9 cellular contexts compared by ENCODE assay signal in genomic region chr1:31575373-31576140, GRCh38. TPM values are rescaled to one million over a fixed set of nuclear protein-coding genes. Genes with fewer than 3 reads are reported as not detected.
DNase-seq lines count a peak whose midpoint lies in the region; ATAC-seq, FAIRE-seq and TF ChIP-seq lines count a peak whose summit lies in the region.
"Had no signal": no experiment of that assay in that cellular context is flagged by ENCODE, and none has a peak within 500 bp of the region (broad histone marks: within the 10 kb centered on the region; RNA-seq: fewer than 3 reads in every experiment).

No MANE protein-coding gene starts in this region.

- H3K9me3 Mint-ChIP-seq in natural killer cell treated with Interleukin-12 subunit alpha and Interleukin-12 subunit beta and Interleukin-15 and Interleukin-18, amount 100 ng/mL, for 72 hours: no peaks in the 10 kb centered on the region
- H3K9me3 Mint-ChIP-seq: activated naive CD8-positive, alpha-beta T cell treated with anti-CD3 and anti-CD28 coated beads for 36 hours had no signal

- no peak overlapping the region for H3K27ac Mint-ChIP-seq in natural killer cell treated with Interleukin-12 subunit alpha and Interleukin-12 subunit beta and Interleukin-15 and Interleukin-18, amount 100 ng/mL, for 72 hours
- H3K27ac Mint-ChIP-seq: activated naive CD8-positive, alpha-beta T cell treated with anti-CD3 and anti-CD28 coated beads for 36 hours had no signal

- TF ChIP-seq CTCF in GM10266 (IDR thresholded peaks at IDR 0.05; ENCODE audit: control insufficient read depth, insufficient read depth, low read depth, missing control alignments) (no peak), Peyer's patch (IDR thresholded peaks at IDR 0.05) (no peak), keratinocyte (optimal IDR thresholded peaks at IDR 0.05 in 1 of 3, IDR thresholded peaks at IDR 0.05 in 1 of 3, conservative IDR thresholded peaks at IDR 0.05 in 1 of 3; ENCODE audit: extremely low read depth in 1 of 3, insufficient read depth in 2 of 3, low read length in 3 of 3) (no peak)

- no peak for ATAC-seq in HG03457 (IDR thresholded peaks at IDR 0.05; ENCODE audit: unreplicated experiment)
- ATAC-seq in natural killer cell treated with Interleukin-12 subunit alpha and Interleukin-12 subunit beta and Interleukin-15 and Interleukin-18, amount 100 ng/mL, for 72 hours: no peak

- H2AFZ ChIP-seq in keratinocyte (ENCODE audit: control insufficient read depth, low read length): no peak overlapping the region

- H3K4me2 ChIP-seq in keratinocyte (ENCODE audit: control insufficient read depth, extremely low read depth, insufficient read depth, low read depth, low read length): peak overlapping the region; percentile 87

- no peaks in the 10 kb centered on the region for H3K4me1 Mint-ChIP-seq in natural killer cell treated with Interleukin-12 subunit alpha and Interleukin-12 subunit beta and Interleukin-15 and Interleukin-18, amount 100 ng/mL, for 72 hours (ENCODE audit: low read depth in 2 of 2)

- peaks cover 15% of the 10 kb centered on the region for H4K20me1 ChIP-seq in keratinocyte (ENCODE audit: control insufficient read depth, extremely low read depth, insufficient read depth, low read length)

- peaks cover 3% of the 10 kb centered on the region for H3K9me1 ChIP-seq in keratinocyte (ENCODE audit: control insufficient read depth, extremely low read depth, insufficient read depth, low read length)

- H3K4me3 ChIP-seq in Peyer's patch (peak overlapping the region in 2 of 4 donors; percentile 68 to 76), keratinocyte (ENCODE audit: control insufficient read depth in 2 of 3, extremely low read depth in 1 of 3, insufficient read depth in 2 of 3, low read depth in 1 of 3, low read length in 3 of 3) (peak overlapping the region; percentile 73 to 99 (median 88)), small intestine (ENCODE audit: low read depth in 1 of 2, low read length in 2 of 2) (peak overlapping the region in 1 of 2 donors; percentile 75)

- peaks cover 40% of the 10 kb centered on the region for H3K79me2 ChIP-seq in keratinocyte (ENCODE audit: control insufficient read depth, insufficient read depth, low read length)

- WGBS in small intestine, 3 donors: 7 to 48% (median 34%) methylated on average over 11 of the region's 11 CpGs

- dilution Hi-C loops in keratinocyte (cut with MboI; ENCODE audit: extremely low pct_ligation_motif_present, low sequenced_read_pairs): no loop called here

- H3K36me3 ChIP-seq in Peyer's patch (no peaks in the 10 kb centered on the region), keratinocyte (ENCODE audit: control insufficient read depth in 2 of 2, extremely low read depth in 1 of 2, insufficient read depth in 2 of 2, low read length in 2 of 2) (peaks cover 8 to 13% of the 10 kb centered on the region in 2 experiments), small intestine (ENCODE audit: control insufficient read depth in 2 of 2, insufficient read depth in 2 of 2, low read length in 2 of 2) (no peaks in the 10 kb centered on the region)

- H3K27me3 Mint-ChIP-seq in natural killer cell treated with Interleukin-12 subunit alpha and Interleukin-12 subunit beta and Interleukin-15 and Interleukin-18, amount 100 ng/mL, for 72 hours: peaks cover 8 to 14% of the 10 kb centered on the region in 2 donors

- peak in 1 of 2 donors; percentile 48 for TF ChIP-seq POLR2A in Peyer's patch (IDR thresholded peaks at IDR 0.05)

- H3K27ac ChIP-seq in Peyer's patch: peak overlapping the region in 3 of 4 donors; percentile 84 to 96 (median 91)
- H3K27ac ChIP-seq in keratinocyte (ENCODE audit: control insufficient read depth, insufficient read depth, low read length): peak overlapping the region; percentile 94
- peak overlapping the region; percentile 89 to 98 for H3K27ac ChIP-seq in small intestine (ENCODE audit: low read depth in 1 of 2, low read length in 1 of 2)

- H3K27me3 ChIP-seq in Peyer's patch: no peaks in the 10 kb centered on the region
- no peaks in the 10 kb centered on the region for H3K27me3 ChIP-seq in keratinocyte (ENCODE audit: control insufficient read depth, extremely low read depth, insufficient read depth, low read length)
- H3K27me3 ChIP-seq in small intestine (ENCODE audit: control insufficient read depth in 2 of 2, insufficient read depth in 2 of 2, low read length in 2 of 2): no peaks in the 10 kb centered on the region

- DNase-seq in GM10266 (ENCODE audit: extremely low spot score) (peak; percentile 18), Peyer's patch (peak in 2 of 3 donors; percentile 79 to 84), keratinocyte (ENCODE audit: low read depth, low spot score) (peak; percentile 80), small intestine (peak; percentile 91), globus pallidus (ENCODE audit: low spot score) (no peak), SKM-1 treated with dmso at 0.1 percent for 144 hours (lab: John Stamatoyannopoulos, UW; ENCODE audit: unreplicated experiment) (no peak)
- no peak for DNase-seq in natural killer cell treated with Interleukin-12 subunit alpha and Interleukin-12 subunit beta and Interleukin-15 and Interleukin-18, amount 100 ng/mL, for 72 hours (ENCODE audit: low spot score)
- DNase-seq: activated naive CD8-positive, alpha-beta T cell treated with anti-CD3 and anti-CD28 coated beads for 36 hours had no signal

- FAIRE-seq in keratinocyte (lab: Jason Lieb, UNC): peak; percentile 9
- FAIRE-seq in small intestine (lab: Jason Lieb, UNC): no peak

- peaks cover 0 to 50% (median 11%) of the 10 kb centered on the region in 4 donors for H3K4me1 ChIP-seq in Peyer's patch
- peaks cover 70% of the 10 kb centered on the region for H3K4me1 ChIP-seq in keratinocyte (ENCODE audit: control insufficient read depth, extremely low read depth, insufficient read depth, low read length)
- peaks cover 9 to 12% of the 10 kb centered on the region in 2 donors for H3K4me1 ChIP-seq in small intestine (ENCODE audit: control insufficient read depth in 2 of 2, insufficient read depth in 1 of 2, low read depth in 1 of 2, low read length in 1 of 2)

- H3K4me3 Mint-ChIP-seq in natural killer cell treated with Interleukin-12 subunit alpha and Interleukin-12 subunit beta and Interleukin-15 and Interleukin-18, amount 100 ng/mL, for 72 hours: no peak overlapping the region
- H3K4me3 Mint-ChIP-seq: activated naive CD8-positive, alpha-beta T cell treated with anti-CD3 and anti-CD28 coated beads for 36 hours had no signal

- peak overlapping the region; percentile 91 for H3K9ac ChIP-seq in keratinocyte (ENCODE audit: control insufficient read depth, extremely low read depth, insufficient read depth, low read length)

- no peaks in the 10 kb centered on the region for H3K9me3 ChIP-seq in Peyer's patch
- no peaks in the 10 kb centered on the region for H3K9me3 ChIP-seq in keratinocyte (ENCODE audit: control insufficient read depth, low read depth, low read length)
- H3K9me3 ChIP-seq in small intestine (ENCODE audit: control insufficient read depth, low read depth): no peaks in the 10 kb centered on the region

- H3K36me3 Mint-ChIP-seq in natural killer cell treated with Interleukin-12 subunit alpha and Interleukin-12 subunit beta and Interleukin-15 and Interleukin-18, amount 100 ng/mL, for 72 hours: no peaks in the 10 kb centered on the region
- H3K36me3 Mint-ChIP-seq: activated naive CD8-positive, alpha-beta T cell treated with anti-CD3 and anti-CD28 coated beads for 36 hours had no signal

RNA-seq across cellular contexts. Expression of gene TINAGL1, which starts 0.8 kb away (rescaled TPM):
- 100 to 1,000 TPM; 112 to 215 (median 192) TPM for total RNA-seq in Peyer's patch
- polyA plus RNA-seq in keratinocyte (189 to 315 TPM (median 275 TPM) in 3 replicates), small intestine (10 to 100 TPM; 34.9 to 92.3 (median 44.5) TPM)
- polyA plus RNA-seq in keratinocyte (2011; ENCODE audit: low read depth): 26.1 TPM
- 110 and 149 TPM in 2 replicates for polyA plus RNA-seq in keratinocyte (2011; cell fraction: cytosol; rRNA removed)
- 323 and 403 TPM in 2 replicates for polyA plus RNA-seq in keratinocyte (2011; cell fraction: nucleus; rRNA removed)
- polyA plus RNA-seq in keratinocyte (2012; ENCODE audit: low replicate concordance): 93.3 and 275 TPM in 2 replicates
- 198 to 587 TPM (median 223 TPM) in 3 replicates for polyA minus RNA-seq in keratinocyte
- polyA minus RNA-seq in keratinocyte (2011; cell fraction: cytosol; rRNA and poly(A)+ RNA removed): 259 TPM
- polyA minus RNA-seq in keratinocyte (2011; cell fraction: nucleus; rRNA and poly(A)+ RNA removed): 310 and 334 TPM in 2 replicates
- not detected for total RNA-seq in natural killer cell treated with Interleukin-12 subunit alpha and Interleukin-12 subunit beta and Interleukin-15 and Interleukin-18, amount 100 ng/mL, for 72 hours
- total RNA-seq: activated naive CD8-positive, alpha-beta T cell treated with anti-CD3 and anti-CD28 coated beads for 36 hours had no signal

RNA-seq across cellular contexts. Expression of gene HCRTR1, which starts 41.9 kb away (rescaled TPM):
- total RNA-seq in Peyer's patch: not detected
- not detected in 3 replicates for polyA plus RNA-seq in keratinocyte
- polyA plus RNA-seq in keratinocyte (2011; ENCODE audit: low read depth): not detected
- not detected in 2 replicates for polyA plus RNA-seq in keratinocyte (2011; cell fraction: cytosol; rRNA removed)
- not detected in 2 replicates for polyA plus RNA-seq in keratinocyte (2011; cell fraction: nucleus; rRNA removed)
- polyA plus RNA-seq in keratinocyte (2012; ENCODE audit: low replicate concordance): not detected in 2 replicates
- polyA minus RNA-seq in keratinocyte: not detected in 3 replicates
- polyA minus RNA-seq in keratinocyte (2011; cell fraction: cytosol; rRNA and poly(A)+ RNA removed): not detected
- not detected in 2 replicates for polyA minus RNA-seq in keratinocyte (2011; cell fraction: nucleus; rRNA and poly(A)+ RNA removed)
- polyA plus RNA-seq in small intestine: under 1 TPM in 1 of 3 donors, not detected in 2; 0.06 TPM
- total RNA-seq in natural killer cell treated with Interleukin-12 subunit alpha and Interleukin-12 subunit beta and Interleukin-15 and Interleukin-18, amount 100 ng/mL, for 72 hours: not detected
- total RNA-seq: activated naive CD8-positive, alpha-beta T cell treated with anti-CD3 and anti-CD28 coated beads for 36 hours had no signal

Comparison
In these comparisons a context has a peak if more than half of its experiments do, and no peak if none do; other contexts are left out.
1. DNase-seq: peak in GM10266 (single experiment), Peyer's patch (2 of 3), keratinocyte (single experiment) and small intestine (single experiment); none in natural killer cell treated with Interleukin-12 subunit alpha and Interleukin-12 subunit beta and Interleukin-15 and Interleukin-18, amount 100 ng/mL, for 72 hours (single experiment), globus pallidus (single experiment) and SKM-1 treated with dmso at 0.1 percent for 144 hours (single experiment).
2. RNA of gene TINAGL1, which starts 0.8 kb away (total RNA-seq): 112 to 215 TPM in Peyer's patch; not detected in natural killer cell treated with Interleukin-12 subunit alpha and Interleukin-12 subunit beta and Interleukin-15 and Interleukin-18, amount 100 ng/mL, for 72 hours; every median in the first group is over 100 times any median in the second.
3. Peak in every context shown above with its lines, with median percentiles within 50 percentile points of each other: H3K27ac ChIP-seq.